ENCODE assay signal across 29 cellular contexts in genomic region chr14:33802737-33803136, GRCh38.
"Had no signal": no experiment of that assay in that cellular context is flagged by ENCODE, and none has a peak within 500 bp of the region (broad histone marks: within the 10 kb centered on the region; RNA-seq: fewer than 3 reads in every experiment).

No MANE protein-coding gene starts in this region.

- H3K4me3 Mint-ChIP-seq: stimulated activated effector memory CD8-positive, alpha-beta T cell treated with anti-CD3 and anti-CD28 coated beads, Interleukin-12 subunit alpha, Interleukin-12 subunit beta, amount 100 ng/mL, for 72 hours; stimulated activated memory B cell treated with anti-CD40 and anti-IgM and Interleukin-4, amounts not matched to agents 10 μg/mL and 1 μg/mL and 100 μg/mL, for 72 hours; stimulated activated naive B cell treated with anti-CD40 and anti-IgM and Interleukin-4, amounts not matched to agents 10 μg/mL and 1 μg/mL and 100 μg/mL, for 72 hours; stimulated activated naive CD8-positive, alpha-beta T cell treated with anti-CD3 and anti-CD28 coated beads, Interleukin-15, amount 100 ng/mL, for 72 hours; stimulated activated naive CD8-positive, alpha-beta T cell treated with anti-CD3 and anti-CD28 coated beads, Interleukin-15, Interleukin-2, amounts not matched to agents 100 ng/mL and 50 ng/mL, for 24 hours; type B pancreatic cell had no signal

- H3K4me1 Mint-ChIP-seq: stimulated activated memory B cell treated with anti-CD40 and anti-IgM and Interleukin-4, amounts not matched to agents 10 μg/mL and 1 μg/mL and 100 μg/mL, for 72 hours had no signal

- H3K27me3 ChIP-seq: testis, thyroid gland, uterus, vagina had no signal

- FAIRE-seq: urothelium cell line had no signal

- H3K4me3 ChIP-seq: stomach, suprapubic skin, testis, thoracic aorta, thyroid gland, tibial artery, tibial nerve, transverse colon, upper lobe of left lung, upper lobe of right lung, uterus, vagina had no signal

- H3K9me3 ChIP-seq: stomach, suprapubic skin, testis, thoracic aorta, thyroid gland, tibial artery, tibial nerve, transverse colon, upper lobe of left lung, upper lobe of right lung, uterus, vagina had no signal

- ATAC-seq: stimulated activated effector memory CD8-positive, alpha-beta T cell treated with anti-CD3 and anti-CD28 coated beads, Interleukin-12 subunit alpha, Interleukin-12 subunit beta, amount 100 ng/mL, for 72 hours; stimulated activated memory B cell treated with anti-CD40 and anti-IgM and Interleukin-4, amounts not matched to agents 10 μg/mL and 1 μg/mL and 100 μg/mL, for 72 hours; stimulated activated naive B cell treated with anti-CD40 and anti-IgM and Interleukin-4, amounts not matched to agents 10 μg/mL and 1 μg/mL and 100 μg/mL, for 72 hours; stimulated activated naive CD8-positive, alpha-beta T cell treated with anti-CD3 and anti-CD28 coated beads, Interleukin-15, amount 100 ng/mL, for 72 hours; stimulated activated naive CD8-positive, alpha-beta T cell treated with anti-CD3 and anti-CD28 coated beads, Interleukin-15, Interleukin-2, amounts not matched to agents 100 U/mL and 50 U/mL, for 24 hours; upper lobe of right lung had no signal

- H3K36me3 ChIP-seq: stomach, suprapubic skin, thoracic aorta, thyroid gland, tibial artery, transverse colon, upper lobe of left lung, upper lobe of right lung, uterus, vagina had no signal

- H3K27ac ChIP-seq: stomach, suprapubic skin, testis, thoracic aorta, thyroid gland, tibial artery, tibial nerve, transverse colon, upper lobe of left lung, upper lobe of right lung, uterus, vagina had no signal

- H3K27ac Mint-ChIP-seq: stimulated activated effector memory CD8-positive, alpha-beta T cell treated with anti-CD3 and anti-CD28 coated beads, Interleukin-12 subunit alpha, Interleukin-12 subunit beta, amount 100 ng/mL, for 72 hours; stimulated activated memory B cell treated with anti-CD40 and anti-IgM and Interleukin-4, amounts not matched to agents 10 μg/mL and 1 μg/mL and 100 μg/mL, for 72 hours; stimulated activated naive B cell treated with anti-CD40 and anti-IgM and Interleukin-4, amounts not matched to agents 10 μg/mL and 1 μg/mL and 100 μg/mL, for 72 hours; stimulated activated naive CD8-positive, alpha-beta T cell treated with anti-CD3 and anti-CD28 coated beads, Interleukin-15, amount 100 ng/mL, for 72 hours; stimulated activated naive CD8-positive, alpha-beta T cell treated with anti-CD3 and anti-CD28 coated beads, Interleukin-15, Interleukin-2, amounts not matched to agents 100 ng/mL and 50 ng/mL, for 24 hours; type B pancreatic cell had no signal

- H3K36me3 Mint-ChIP-seq: stimulated activated effector memory CD8-positive, alpha-beta T cell treated with anti-CD3 and anti-CD28 coated beads, Interleukin-12 subunit alpha, Interleukin-12 subunit beta, amount 100 ng/mL, for 72 hours; stimulated activated memory B cell treated with anti-CD40 and anti-IgM and Interleukin-4, amounts not matched to agents 10 μg/mL and 1 μg/mL and 100 μg/mL, for 72 hours had no signal

- H3K4me1 ChIP-seq: suprapubic skin, testis, thyroid gland, tibial nerve, upper lobe of right lung, uterus, vagina had no signal

- DNase-seq: stimulated activated CD4-positive, alpha-beta T cell treated with anti-CD3 and anti-CD28 coated beads, Interleukin-2, amount 100 ng/mL, for 48 hours; stimulated activated CD4-positive, alpha-beta T cell treated with anti-CD3 and anti-CD28 coated beads, Interleukin-4, amount 100 ng/mL, for 1 hour; stimulated activated CD4-positive, alpha-beta T cell treated with anti-CD3 and anti-CD28 coated beads, Interleukin-4, amount 100 ng/mL, for 24 hours; stimulated activated CD4-positive, alpha-beta T cell treated with anti-CD3 and anti-CD28 coated beads, Interleukin-4, amount 100 ng/mL, for 4 hours; stimulated activated CD8-positive, alpha-beta memory T cell treated with anti-CD3 and anti-CD28 coated beads, Interleukin-4, amount 100 ng/mL, for 48 hours; stimulated activated naive B cell treated with anti-CD40 and anti-IgM and Interleukin-4, amounts not matched to agents 10 μg/mL and 1 μg/mL and 100 μg/mL, for 72 hours; stimulated activated naive CD4-positive, alpha-beta T cell; stimulated activated naive CD4-positive, alpha-beta T cell treated with Interleukin-2 at 50 U/mL for 16 hours; stimulated activated naive CD8-positive, alpha-beta T cell treated with anti-CD3 and anti-CD28 coated beads, Interleukin-15, amount 100 ng/mL, for 72 hours; stimulated activated naive CD8-positive, alpha-beta T cell treated with anti-CD3 and anti-CD28 coated beads, Interleukin-15, Interleukin-2, amounts not matched to agents 100 U/mL and 50 U/mL, for 24 hours; stomach; substantia nigra; testis; thyroid gland; tibial artery; transverse colon; trophoblast cell; upper lobe of left lung; upper lobe of right lung; uterus had no signal
